In genomic region chr9:137028281-137029057, GRCh38 we compare ENCODE assay signal across 8 cellular contexts. TPM values are rescaled to one million over a fixed set of nuclear protein-coding genes. Genes with fewer than 3 reads are reported as not detected.
A peak's percentile ranks its signal among the peaks of the same experiment; 100 is the strongest.
DNase-seq lines count a peak whose midpoint lies in the region; ATAC-seq and TF ChIP-seq lines count a peak whose summit lies in the region.

No MANE protein-coding gene starts in this region.

- peaks cover 8% of the 10 kb centered on the region for H3K36me3 Mint-ChIP-seq in activated T-helper 17 cell treated with anti-CD3 and anti-CD28 coated beads, Interleukin-2, amount 50 U/mL, for 72 hours (ENCODE audit: low read depth)

- no peaks in the 10 kb centered on the region for H3F3A ChIP-seq in neural cell (ENCODE audit: insufficient read depth, low read length, poor library complexity, severe bottlenecking)

- H3K9me2 ChIP-seq in OCI-LY7 (ENCODE audit: insufficient read depth, low read length): no peaks in the 10 kb centered on the region
- no peaks in the 10 kb centered on the region for H3K9me2 ChIP-seq in neural cell (ENCODE audit: insufficient read depth, low read length)

- peak overlapping the region; percentile 65 for H3K4me3 ChIP-seq in OCI-LY7 (ENCODE audit: low read depth, low read length, poor library complexity, severe bottlenecking)
- peak overlapping the region; percentile 65 for H3K4me3 ChIP-seq in fibroblast of villous mesenchyme (ENCODE audit: low read depth, low read length)
- H3K4me3 ChIP-seq in neural cell (ENCODE audit: low read length): peak overlapping the region; percentile 91

- POLR2A ChIA-PET in OCI-LY7 (lab: Charles Lee): interaction anchor here (1.7 to 2.1 kb wide), 2 partner anchors 28 to 41 kb away, joined by 4 read pairs; no protein-coding TSS in a partner anchor

- H3K4me1 Mint-ChIP-seq in activated T-helper 17 cell treated with anti-CD3 and anti-CD28 coated beads, Interleukin-2, amount 50 U/mL, for 72 hours: peaks cover 5% of the 10 kb centered on the region

- H3K79me2 ChIP-seq in OCI-LY7 (ENCODE audit: insufficient read depth, low read depth, low read length): no peaks in the 10 kb centered on the region
- H3K79me2 ChIP-seq in neural cell (replicated peaks; ENCODE audit: insufficient read depth, low read length): peaks cover 5% of the 10 kb centered on the region

- peak; percentile 81 for TF ChIP-seq CTCF in GM12872 (IDR thresholded peaks at IDR 0.05; ENCODE audit: insufficient read depth, low read depth, low read length)
- TF ChIP-seq CTCF in OCI-LY7 (conservative IDR thresholded peaks at IDR 0.05; ENCODE audit: low read length): peak; percentile 62; the same call in 1 of the 2 replicates
- peak; percentile 36 for TF ChIP-seq CTCF in fibroblast of villous mesenchyme (IDR thresholded peaks at IDR 0.05; ENCODE audit: insufficient read depth, low read depth, low read length)
- TF ChIP-seq CTCF in neural cell (IDR thresholded peaks at IDR 0.05; ENCODE audit: poor library complexity, severe bottlenecking): peak; percentile 36

- no peaks in the 10 kb centered on the region for H3K27me3 ChIP-seq in neural cell (ENCODE audit: insufficient read depth, low read depth, low read length)

- no peaks in the 10 kb centered on the region for H4K20me1 ChIP-seq in OCI-LY7 (ENCODE audit: insufficient read depth, low read length)
- H4K20me1 ChIP-seq in neural cell (ENCODE audit: insufficient read depth): no peaks in the 10 kb centered on the region

- H3K4me3 Mint-ChIP-seq in activated T-helper 17 cell treated with anti-CD3 and anti-CD28 coated beads, Interleukin-2, amount 50 U/mL, for 72 hours: peak overlapping the region; percentile 86

- no peaks in the 10 kb centered on the region for H3K9me3 Mint-ChIP-seq in activated T-helper 17 cell treated with anti-CD3 and anti-CD28 coated beads, Interleukin-2, amount 50 U/mL, for 72 hours

- CTCF ChIA-PET in OCI-LY7 (lab: Charles Lee; ENCODE audit: unreplicated experiment): interaction anchor here (0.6 to 2.2 kb wide), 6 partner anchors 11 to 238 kb away, joined by 3 to 6 read pairs (median 3); partner anchors contain the start of gene TMEM141

- H3K27ac ChIP-seq in OCI-LY7 (ENCODE audit: low read depth, low read length, poor library complexity, severe bottlenecking): peak overlapping the region; percentile 8
- H3K27ac ChIP-seq in neural cell (ENCODE audit: low read length): peak overlapping the region; percentile 49
- H3K27ac ChIP-seq in temporal lobe (ENCODE audit: low read depth, low read length): peak overlapping the region; percentile 97

- no peaks in the 10 kb centered on the region for H3K36me3 ChIP-seq in OCI-LY7 (ENCODE audit: insufficient read depth, low read length)
- no peaks in the 10 kb centered on the region for H3K36me3 ChIP-seq in neural cell (ENCODE audit: insufficient read depth, low read length)

- DNase-seq in OCI-LY7 (ENCODE audit: low spot score): peak; percentile 68
- DNase-seq in fibroblast of villous mesenchyme (ENCODE audit: low read depth): peak; percentile 40

- BruUV-seq in OCI-LY7 (replicated peaks; lab: Mats Ljungman, UMichigan): no TSS peak

- peak overlapping the region; percentile 86 for H3K9ac ChIP-seq in neural cell (ENCODE audit: low read length)

- peak overlapping the region; percentile 84 for H3K4me2 ChIP-seq in OCI-LY7 (ENCODE audit: low read length)
- H3K4me2 ChIP-seq in neural cell (ENCODE audit: low read length): peak overlapping the region; percentile 70

- intact Hi-C loops in OCI-LY7 (cut with micrococcal nuclease; ENCODE audit: unreplicated experiment): loop anchor here (2.0 kb wide), 2 partner anchors 142 to 238 kb away; partner anchors contain the start of genes TMEM141 and TRAF2

- peak; percentile 33 for ATAC-seq in HG03432 (IDR thresholded peaks at IDR 0.05; ENCODE audit: unreplicated experiment)
- ATAC-seq in activated T-helper 17 cell treated with anti-CD3 and anti-CD28 coated beads, Interleukin-2, amount 50 U/mL, for 72 hours (replicated peaks): peak; percentile 41
- no peak for ATAC-seq in HG02571 (IDR thresholded peaks at IDR 0.05; ENCODE audit: unreplicated experiment)

- peak overlapping the region; percentile 80; the same call in 1 of the 2 replicates for H2AFZ ChIP-seq in OCI-LY7 (ENCODE audit: low read length)
- peak overlapping the region; percentile 90 for H2AFZ ChIP-seq in neural cell (ENCODE audit: low read depth, low read length)

- peaks cover 46% of the 10 kb centered on the region for H3K4me1 ChIP-seq in OCI-LY7 (ENCODE audit: insufficient read depth, low read length, poor library complexity, severe bottlenecking)

- no peak for TF ChIP-seq EP300 in neural cell (conservative IDR thresholded peaks at IDR 0.05; ENCODE audit: poor library complexity, severe bottlenecking)

- H3K9me3 ChIP-seq in OCI-LY7 (ENCODE audit: low read length) (no peaks in the 10 kb centered on the region), neural cell (ENCODE audit: low read length) (no peaks in the 10 kb centered on the region)

- H3K27ac Mint-ChIP-seq in activated T-helper 17 cell treated with anti-CD3 and anti-CD28 coated beads, Interleukin-2, amount 50 U/mL, for 72 hours: peak overlapping the region; percentile 66

- TF ChIP-seq RAD21 in neural cell (conservative IDR thresholded peaks at IDR 0.05): no peak

- no peaks in the 10 kb centered on the region for H3K27me3 Mint-ChIP-seq in activated T-helper 17 cell treated with anti-CD3 and anti-CD28 coated beads, Interleukin-2, amount 50 U/mL, for 72 hours

TF ChIP-seq in neural cell, 6 proteins besides CTCF, POLR2A, EP300 and RAD21:
- TF ChIP-seq TAF1 (IDR thresholded peaks at IDR 0.05; ENCODE audit: low read depth) (no peak), SMC3 (conservative IDR thresholded peaks at IDR 0.05; ENCODE audit: poor library complexity) (no peak), POLR2AphosphoS5 (IDR thresholded peaks at IDR 0.05) (peak; percentile 14), EZH2 (IDR thresholded peaks at IDR 0.05; ENCODE audit: borderline replicate concordance, insufficient read depth, low read length, poor library complexity, severe bottlenecking) (no peak), REST (IDR thresholded peaks at IDR 0.05; ENCODE audit: borderline replicate concordance) (peak; percentile 17), MXI1 (conservative IDR thresholded peaks at IDR 0.05; ENCODE audit: poor library complexity, severe bottlenecking) (peak; percentile 24)

RNA-seq across cellular contexts. Expression of gene ABCA2, which starts 0.4 kb away (rescaled TPM):
- total RNA-seq in OCI-LY7 (2014; rRNA removed; shearing (Covaris generic)): 2.4 and 4.1 TPM in 2 replicates
- total RNA-seq in OCI-LY7 (2022) (8.3 and 10.6 TPM in 2 replicates), fibroblast of villous mesenchyme (14.7 and 15.5 TPM in 2 replicates), temporal lobe (25.8 TPM)
- total RNA-seq in activated T-helper 17 cell treated with anti-CD3 and anti-CD28 coated beads, Interleukin-2, amount 50 U/mL, for 72 hours: 10 to 100 TPM; 43.0 to 63.9 TPM
- polyA plus RNA-seq in neural cell: 30.6 and 52.0 TPM in 2 replicates
- polyA minus RNA-seq in neural cell: 24.3 and 32.9 TPM in 2 replicates

RNA-seq across cellular contexts. Expression of gene FUT7, which starts 3.4 kb away (rescaled TPM):
- not detected in 2 replicates for total RNA-seq in OCI-LY7 (2014; rRNA removed; shearing (Covaris generic))
- total RNA-seq in OCI-LY7 (2022) (0.21 TPM in 1 of 2 replicates, not detected in the other), fibroblast of villous mesenchyme (not detected in 2 replicates), temporal lobe (not detected)
- total RNA-seq in activated T-helper 17 cell treated with anti-CD3 and anti-CD28 coated beads, Interleukin-2, amount 50 U/mL, for 72 hours: 10 to 100 TPM; 12.1 to 27.9 TPM
- polyA plus RNA-seq in neural cell: 0.56 and 0.69 TPM in 2 replicates
- polyA minus RNA-seq in neural cell: not detected in 2 replicates

RNA-seq across cellular contexts. Expression of gene NPDC1, which starts 17.5 kb away (rescaled TPM):
- 0.21 and 0.32 TPM in 2 replicates for total RNA-seq in OCI-LY7 (2014; rRNA removed; shearing (Covaris generic))
- total RNA-seq in OCI-LY7 (2022) (0.38 and 0.39 TPM in 2 replicates), fibroblast of villous mesenchyme (6.4 and 13.0 TPM in 2 replicates), temporal lobe (24.6 TPM)
- 10 to 100 TPM; 66.3 to 96.1 TPM for total RNA-seq in activated T-helper 17 cell treated with anti-CD3 and anti-CD28 coated beads, Interleukin-2, amount 50 U/mL, for 72 hours
- 161 and 162 TPM in 2 replicates for polyA plus RNA-seq in neural cell
- 25.6 and 31.7 TPM in 2 replicates for polyA minus RNA-seq in neural cell

RNA-seq across cellular contexts. Expression of gene ENTPD2, which starts 25.4 kb away (rescaled TPM):
- total RNA-seq in OCI-LY7 (2014; rRNA removed; shearing (Covaris generic)): 0.16 TPM in 1 of 2 replicates, not detected in the other
- total RNA-seq in OCI-LY7 (2022) (not detected in 2 replicates), fibroblast of villous mesenchyme (not detected in 2 replicates), temporal lobe (0.25 TPM)
- total RNA-seq in activated T-helper 17 cell treated with anti-CD3 and anti-CD28 coated beads, Interleukin-2, amount 50 U/mL, for 72 hours: under 1 TPM; 0.39 to 0.69 TPM
- not detected in 2 replicates for polyA plus RNA-seq in neural cell
- not detected in 2 replicates for polyA minus RNA-seq in neural cell

RNA-seq across cellular contexts. Expression of gene CLIC3, which starts 32.1 kb away (rescaled TPM):
- not detected in 2 replicates for total RNA-seq in OCI-LY7 (2014; rRNA removed; shearing (Covaris generic))
- total RNA-seq in OCI-LY7 (2022) (not detected in 2 replicates), fibroblast of villous mesenchyme (19.0 and 43.2 TPM in 2 replicates), temporal lobe (not detected)
- under 1 TPM in 1 of 2 donors, not detected in 1; 0.26 TPM for total RNA-seq in activated T-helper 17 cell treated with anti-CD3 and anti-CD28 coated beads, Interleukin-2, amount 50 U/mL, for 72 hours
- polyA plus RNA-seq in neural cell: not detected in 2 replicates
- not detected in 2 replicates for polyA minus RNA-seq in neural cell

Comparison
In these comparisons a context has a peak if more than half of its experiments do, and no peak if none do; other contexts are left out.
1. H3K27ac ChIP-seq: peak in every context shown above with its lines; median percentile 97 in temporal lobe; 49 in neural cell; 8 in OCI-LY7.
2. RNA of gene FUT7, which starts 3.4 kb away (total RNA-seq): 12.1 to 27.9 TPM in activated T-helper 17 cell treated with anti-CD3 and anti-CD28 coated beads, Interleukin-2, amount 50 U/mL, for 72 hours; 0.21 TPM in OCI-LY7, not detected in fibroblast of villous mesenchyme and not detected in temporal lobe (single experiment); every median in the first group is over 10 times any median in the second.
3. Peak in every context shown above with its lines, with median percentiles within 50 percentile points of each other: CTCF ChIP-seq and H3K4me3 ChIP-seq.